In the genomic region with DNA sequence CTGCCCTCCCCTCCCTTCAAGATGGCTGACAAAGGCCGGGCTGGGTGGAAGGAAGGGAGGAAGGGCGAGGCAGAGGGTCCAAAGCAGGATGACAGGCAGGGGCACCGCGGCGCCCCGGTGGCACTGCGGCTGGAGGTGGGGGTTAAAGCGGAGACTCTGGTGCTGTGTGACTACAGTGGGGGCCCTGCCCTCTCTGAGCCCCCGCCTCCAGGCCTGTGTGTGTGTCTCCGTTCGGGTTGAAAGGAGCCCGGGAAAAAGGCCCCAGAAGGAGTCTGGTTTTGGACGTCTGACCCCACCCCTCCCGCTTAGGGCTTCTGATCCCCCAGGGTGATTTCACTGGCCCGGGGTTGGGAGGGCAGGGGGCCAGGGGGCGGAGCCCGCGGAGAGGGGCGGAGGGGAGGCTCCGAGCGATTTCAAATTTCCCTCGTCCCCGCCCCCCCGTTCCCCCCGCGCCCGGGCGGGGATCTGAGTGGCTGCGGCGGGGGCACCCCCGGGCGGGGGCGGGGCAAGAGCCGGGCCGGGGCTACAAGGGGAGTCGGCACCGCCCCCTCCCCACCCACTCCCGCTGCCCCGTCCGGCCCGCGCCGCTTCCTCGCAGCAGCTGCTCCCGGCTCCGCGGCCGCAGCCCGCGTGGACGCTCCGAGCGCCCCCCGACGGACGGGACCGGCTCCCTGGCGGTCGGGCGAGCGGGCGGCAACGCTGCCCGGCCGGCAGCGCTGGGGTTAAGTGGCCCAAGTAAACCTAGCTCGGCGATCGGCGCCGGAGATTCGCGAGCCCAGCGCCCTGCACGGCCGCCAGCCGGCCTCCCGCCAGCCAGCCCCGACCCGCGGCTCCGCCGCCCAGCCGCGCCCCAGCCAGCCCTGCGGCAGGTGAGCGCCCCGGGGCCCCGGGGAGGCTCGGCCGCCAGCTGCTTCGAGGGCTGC, we compare ENCODE assay signal across 8 cellular contexts. TPM values are rescaled to one million over a fixed set of nuclear protein-coding genes. Genes with fewer than 3 reads are reported as not detected.
DNase-seq lines count a peak whose midpoint lies in the region; ATAC-seq and TF ChIP-seq lines count a peak whose summit lies in the region.

A gene (plus strand): TSS at position 555 of the 923 bp plus-strand sequence. CDS start 17,939 bp downstream, outside the sequence.

- in situ Hi-C loops in SK-MEL-5 (cut with HindIII; ENCODE audit: low pct_unique_long_range_greater_than_20kb, low sequenced_read_pairs) = no loop called here

- TF ChIP-seq POLR2A in ovary (IDR thresholded peaks at IDR 0.05) (no peak), tibial nerve (IDR thresholded peaks at IDR 0.05) (no peak)

- H3K4me1 Mint-ChIP-seq in activated naive CD4-positive, alpha-beta T cell treated with anti-CD3 and anti-CD28 coated beads, Interleukin-2, amount 10 ng/mL, durations not matched to agents 7 days and 5 days = peaks cover 24% of the 10 kb centered on the region

- H3K9me3 ChIP-seq in ovary (no peaks in the 10 kb centered on the region), tibial nerve (no peaks in the 10 kb centered on the region)

- no peaks in the 10 kb centered on the region for H3K36me3 ChIP-seq in ovary
- H3K36me3 ChIP-seq in tibial nerve = no peaks in the 10 kb centered on the region

- DNase-seq in COR-L47 (lab: John Stamatoyannopoulos, UW) (peak; percentile 81), KG1 (lab: John Stamatoyannopoulos, UW) (peak; percentile 79), SK-MEL-5 (ENCODE audit: low read depth, low spot score) (peak; percentile 81), head of caudate nucleus (peak in 41 of 42 donors; percentile 31 to 86 (median 72)), ovary (peak; percentile 69 to 86 (median 81)), tibial nerve (ENCODE audit: low spot score in 2 of 2) (peak; percentile 50 to 64)
- DNase-seq in activated naive CD4-positive, alpha-beta T cell treated with anti-CD3 and anti-CD28 coated beads, Interleukin-2, amount 10 ng/mL, durations not matched to agents 7 days and 5 days = peak; percentile 87

- peaks cover 20% of the 10 kb centered on the region for H3K27me3 Mint-ChIP-seq in activated naive CD4-positive, alpha-beta T cell treated with anti-CD3 and anti-CD28 coated beads, Interleukin-2, amount 10 ng/mL, durations not matched to agents 7 days and 5 days

- peak; percentile 46 for ATAC-seq in GM21360 (IDR thresholded peaks at IDR 0.05; ENCODE audit: unreplicated experiment)

- H3K27me3 ChIP-seq in ovary = no peaks in the 10 kb centered on the region
- H3K27me3 ChIP-seq in tibial nerve = no peaks in the 10 kb centered on the region

- peak within 1 kb of the TSS; percentile 7 for H3K27ac Mint-ChIP-seq in activated naive CD4-positive, alpha-beta T cell treated with anti-CD3 and anti-CD28 coated beads, Interleukin-2, amount 10 ng/mL, durations not matched to agents 7 days and 5 days

- H3K4me3 ChIP-seq in ovary (peak within 1 kb of the TSS; percentile 68), tibial nerve (peak within 1 kb of the TSS; percentile 48 to 80 (median 63))

- peak within 1 kb of the TSS; percentile 85 for H3K4me3 Mint-ChIP-seq in activated naive CD4-positive, alpha-beta T cell treated with anti-CD3 and anti-CD28 coated beads, Interleukin-2, amount 10 ng/mL, durations not matched to agents 7 days and 5 days

- intact Hi-C loops in head of caudate nucleus (cut with DNase I) (no loop called here), ovary (cut with DNase I) (no loop called here)

- H3K9me3 Mint-ChIP-seq in activated naive CD4-positive, alpha-beta T cell treated with anti-CD3 and anti-CD28 coated beads, Interleukin-2, amount 10 ng/mL, durations not matched to agents 7 days and 5 days = no peaks in the 10 kb centered on the region

- H3K4me1 ChIP-seq in ovary (ENCODE audit: insufficient read depth) (peaks cover 5% of the 10 kb centered on the region), tibial nerve (peaks cover 0 to 30% (median 16%) of the 10 kb centered on the region in 4 donors)

- no peaks in the 10 kb centered on the region for H3K36me3 Mint-ChIP-seq in activated naive CD4-positive, alpha-beta T cell treated with anti-CD3 and anti-CD28 coated beads, Interleukin-2, amount 10 ng/mL, durations not matched to agents 7 days and 5 days

- TF ChIP-seq EP300 in ovary (IDR thresholded peaks at IDR 0.05) = no peak
- TF ChIP-seq EP300 in tibial nerve (IDR thresholded peaks at IDR 0.05) = no peak

- H3K27ac ChIP-seq in ovary = no peak within 1 kb of the TSS
- peak within 1 kb of the TSS in 2 of 4 donors; percentile 20 to 66 for H3K27ac ChIP-seq in tibial nerve

- CTCF ChIA-PET in activated naive CD4-positive, alpha-beta T cell treated with anti-CD3 and anti-CD28 coated beads, Interleukin-2, amount 10 ng/mL, durations not matched to agents 7 days and 5 days (lab: Charles Lee) = interaction anchor here (1.9 to 3.4 kb wide), 3 partner anchors 16 to 88 kb away, joined by 6 to 32 read pairs (median 21); a partner anchor contains a TSS

- 0 to 1% (median 1%) methylated on average over 42 to 92 of the region's 92 CpGs for WGBS in ovary, 3 donors
- WGBS in tibial nerve, 2 donors = 1% methylated on average over 21 to 26 of the region's 92 CpGs

- TF ChIP-seq CTCF in ovary (IDR thresholded peaks at IDR 0.05) (peak in 1 of 3 donors; percentile 26), tibial nerve (IDR thresholded peaks at IDR 0.05) (peak in 3 of 5 experiments; percentile 7 to 56 (median 36))

RNA-seq across cellular contexts. Expression of the gene that starts here (rescaled TPM):
- total RNA-seq in SK-MEL-5 (2014; rRNA removed; shearing (Covaris generic)) = 1.9 and 2.3 TPM in 2 replicates
- 2.3 and 3.6 TPM in 2 replicates for polyA plus RNA-seq in SK-MEL-5 (2015; cell fraction: cytosol; rRNA removed)
- 10.5 and 12.6 TPM in 2 replicates for polyA plus RNA-seq in SK-MEL-5 (2015; cell fraction: nucleus; rRNA removed)
- total RNA-seq in ovary (1 to 10 TPM in 2 of 7 donors, under 1 TPM in 5; 0.46 to 2.1 (median 0.80) TPM), tibial nerve (1 to 10 TPM; 1.0 to 1.5 (median 1.3) TPM)
- polyA plus RNA-seq in ovary = 1 to 10 TPM in 1 of 2 donors, under 1 TPM in 1; 0.67 to 1.0 TPM
